In genomic region chr15:67033521-67033920, GRCh38 we compare ENCODE assay signal across 9 cellular contexts. TPM values are rescaled to one million over a fixed set of nuclear protein-coding genes. Genes with fewer than 3 reads are reported as not detected.
DNase-seq lines count a peak whose midpoint lies in the region; ATAC-seq and TF ChIP-seq lines count a peak whose summit lies in the region.
"Had no signal": no experiment of that assay in that cellular context is flagged by ENCODE, and none has a peak within 500 bp of the region (broad histone marks: within the 10 kb centered on the region; RNA-seq: fewer than 3 reads in every experiment).

No MANE protein-coding gene starts in this region.

- H3K4me1 ChIP-seq in ACC112 (ENCODE audit: control insufficient read depth, insufficient read depth, low read length, unreplicated experiment) (peaks cover 4% of the 10 kb centered on the region), endodermal cell (ENCODE audit: control insufficient read depth, insufficient read depth, low read length) (peaks cover 5% of the 10 kb centered on the region)

- H3K4me3 Mint-ChIP-seq in endodermal cell = peak overlapping the region; percentile 52
- peak overlapping the region; percentile 65 to 75 (median 74) for H3K4me3 Mint-ChIP-seq in nephron

- WGBS in endodermal cell (ENCODE audit: insufficient coverage in 1 of 2, insufficient read length in 1 of 2), 2 experiments = 18 to 24% methylated on average over 46 to 50 of the region's 50 CpGs

- peak overlapping the region; percentile 69; the same call in 1 of the 2 replicates for H3K4me3 ChIP-seq in ACC112 (ENCODE audit: low read depth, low read length)
- peak overlapping the region; percentile 26 for H3K4me3 ChIP-seq in endodermal cell (ENCODE audit: low read length)
- H3K4me3 ChIP-seq: SK-N-MC had no signal

- H3K27ac ChIP-seq in ACC112 (ENCODE audit: low read depth, low read length) (no peak overlapping the region), endodermal cell (ENCODE audit: low read depth, low read length) (peak overlapping the region; percentile 41)
- H3K27ac ChIP-seq: SK-N-MC had no signal

- H3K9me3 ChIP-seq in endodermal cell (ENCODE audit: control insufficient read depth, low read length) = no peaks in the 10 kb centered on the region

- H3K9me3 Mint-ChIP-seq in endodermal cell (no peaks in the 10 kb centered on the region), nephron (no peaks in the 10 kb centered on the region)

- H3K36me3 Mint-ChIP-seq in endodermal cell (ENCODE audit: low read depth) = no peaks in the 10 kb centered on the region
- no peaks in the 10 kb centered on the region for H3K36me3 Mint-ChIP-seq in nephron (ENCODE audit: low read depth)

- H3K4me1 Mint-ChIP-seq in endodermal cell (peaks cover 20% of the 10 kb centered on the region), nephron (peaks cover 16% of the 10 kb centered on the region)

- no peaks in the 10 kb centered on the region for H3K79me2 ChIP-seq in ACC112 (ENCODE audit: control insufficient read depth, insufficient read depth, low read length, unreplicated experiment)

- H2AFZ ChIP-seq in ACC112 (ENCODE audit: low read length, unreplicated experiment) = peak overlapping the region; percentile 80

- H3K27me3 Mint-ChIP-seq in endodermal cell (ENCODE audit: insufficient read depth) = peaks cover 32% of the 10 kb centered on the region
- H3K27me3 Mint-ChIP-seq in nephron (ENCODE audit: low read depth) = peaks cover 15% of the 10 kb centered on the region

- ATAC-seq in GM19395 (IDR thresholded peaks at IDR 0.05; ENCODE audit: unreplicated experiment) = no peak
- no peak for ATAC-seq in HG03342 (IDR thresholded peaks at IDR 0.05; ENCODE audit: unreplicated experiment)

- H3K27ac Mint-ChIP-seq in endodermal cell (no peak overlapping the region), nephron (no peak overlapping the region)

- H3K27me3 ChIP-seq in ACC112 (ENCODE audit: insufficient read depth, low read length) (0 out of 2 replicates have a peak, but pooled peaks cover 9% of the 10 kb centered on the region), endodermal cell (ENCODE audit: control insufficient read depth, insufficient read depth, low read length, poor library complexity, severe bottlenecking) (peaks cover 43% of the 10 kb centered on the region)

- H3K9ac ChIP-seq in endodermal cell (ENCODE audit: extremely low read depth, low read length, poor library complexity, severe bottlenecking) = no peak overlapping the region

- H3K36me3 ChIP-seq in ACC112 (ENCODE audit: insufficient read depth, low read length) = no peaks in the 10 kb centered on the region
- no peaks in the 10 kb centered on the region for H3K36me3 ChIP-seq in endodermal cell (ENCODE audit: control insufficient read depth, insufficient read depth, low read length)

- TF ChIP-seq CTCF in endodermal cell (conservative IDR thresholded peaks at IDR 0.05) = no peak
- no peak for TF ChIP-seq CTCF in nephron (IDR thresholded peaks at IDR 0.05; ENCODE audit: unreplicated experiment in 3 of 3)

- DNase-seq in T-helper 9 cell = peak; percentile 10
- DNase-seq in endodermal cell = peak; percentile 74
- DNase-seq in ureter (ENCODE audit: low spot score) = no peak
- DNase-seq in NCI-H2081 (lab: John Stamatoyannopoulos, UW) = no peak

RNA-seq across cellular contexts. Expression of gene SMAD3, which starts 31.9 kb away (rescaled TPM):
- total RNA-seq in endodermal cell (1 to 10 TPM; 7.8 to 9.6 TPM), ureter (124 TPM)
- 36.7 TPM for polyA plus RNA-seq in endodermal cell (2013, experiment 1 of 2)
- 35.6 TPM for polyA plus RNA-seq in endodermal cell (2013, experiment 2 of 2)

Comparison
In these comparisons a context has a peak if more than half of its experiments do, and no peak if none do; other contexts are left out.
1. DNase-seq: peak in T-helper 9 cell (single experiment) and endodermal cell (single experiment); none in ureter (single experiment) and NCI-H2081 (0 of 2).
2. RNA of gene SMAD3, which starts 31.9 kb away (total RNA-seq): 124 TPM in ureter (single experiment); 7.8 to 9.6 TPM in endodermal cell; every median in the first group is over 10 times any median in the second.